Comparison of ENCODE assay signal across 8 cellular contexts in the genomic region with DNA sequence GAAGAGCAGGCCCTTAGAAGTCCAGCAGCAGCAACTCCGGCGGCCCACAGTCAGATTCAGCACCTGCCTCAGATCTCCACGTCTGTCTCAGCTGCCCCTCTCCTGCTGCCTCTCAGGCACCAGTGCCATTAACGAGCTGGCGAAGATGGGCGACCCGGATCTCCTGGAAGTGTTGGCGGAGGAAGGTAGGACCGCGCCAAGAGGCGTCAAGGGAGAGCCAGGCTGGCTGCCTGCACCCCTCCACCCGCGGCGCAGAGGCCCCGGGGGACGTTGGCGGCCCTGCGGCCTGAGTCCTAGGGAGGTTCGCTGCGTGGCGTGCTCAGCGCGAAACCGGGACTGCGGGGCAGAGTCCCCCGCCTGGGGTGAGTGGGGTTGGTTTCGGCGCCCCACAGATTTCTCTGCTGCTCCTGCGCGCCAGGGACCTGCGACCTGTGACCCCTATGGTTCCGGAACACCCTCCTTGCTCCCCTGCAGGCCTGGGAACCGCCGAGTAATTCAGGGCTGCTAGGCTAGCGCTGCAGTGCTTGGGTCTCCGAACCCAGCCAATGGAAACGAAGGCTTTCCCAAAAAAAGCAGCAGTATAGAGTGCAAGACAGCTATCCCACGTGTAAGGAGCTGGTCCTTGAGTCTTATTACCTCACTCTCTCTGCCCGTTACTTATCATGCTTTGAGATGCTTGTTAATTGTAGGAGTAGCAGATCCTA. TPM values are rescaled to one million over a fixed set of nuclear protein-coding genes. Genes with fewer than 3 reads are reported as not detected.
DNase-seq lines count a peak whose midpoint lies in the region; ATAC-seq and TF ChIP-seq lines count a peak whose summit lies in the region.

No MANE protein-coding gene starts in this region.

- TF ChIP-seq POLR2A in erythroblast (IDR thresholded peaks at IDR 0.05; ENCODE audit: low read length): no peak

- no peaks in the 10 kb centered on the region for H3K79me2 ChIP-seq in hepatocyte

- no peaks in the 10 kb centered on the region for H3K36me3 Mint-ChIP-seq in activated CD8-positive, alpha-beta T cell treated with anti-CD3 and anti-CD28 coated beads, Interleukin-2, amount 10 ng/mL, durations not matched to agents 7 days and 5 days (ENCODE audit: low read depth)

- H3K4me1 ChIP-seq in hepatocyte (ENCODE audit: insufficient read depth): no peaks in the 10 kb centered on the region

- H3K4me3 ChIP-seq in hepatocyte: peak overlapping the region; percentile 91

- peak overlapping the region; percentile 37 for H3K27ac ChIP-seq in 22Rv1
- peak overlapping the region; percentile 33 for H3K27ac ChIP-seq in hepatocyte

- H2AFZ ChIP-seq in hepatocyte: peak overlapping the region; percentile 99

- no peaks in the 10 kb centered on the region for H3K9me2 ChIP-seq in hepatocyte (replicated peaks; ENCODE audit: insufficient read depth)

- no peaks in the 10 kb centered on the region for H3K36me3 ChIP-seq in hepatocyte (replicated peaks; ENCODE audit: insufficient read depth, low read depth)

- H3K9me3 ChIP-seq in hepatocyte (ENCODE audit: low read depth): no peaks in the 10 kb centered on the region

- POLR2A ChIA-PET in activated CD8-positive, alpha-beta T cell treated with anti-CD3 and anti-CD28 coated beads, Interleukin-2, amount 10 ng/mL, durations not matched to agents 7 days and 5 days (lab: Charles Lee): no interaction called here

- no peak for TF ChIP-seq CTCF in 22Rv1 (IDR thresholded peaks at IDR 0.05)
- no peak for TF ChIP-seq CTCF in hepatocyte (IDR thresholded peaks at IDR 0.05; ENCODE audit: poor library complexity)

- peak; percentile 37 for ATAC-seq in GM18517 (IDR thresholded peaks at IDR 0.05; ENCODE audit: unreplicated experiment)
- peak; percentile 19 for ATAC-seq in HG03103 (IDR thresholded peaks at IDR 0.05; ENCODE audit: low read depth, unreplicated experiment)
- ATAC-seq in activated CD8-positive, alpha-beta T cell treated with anti-CD3 and anti-CD28 coated beads, Interleukin-2, amount 10 ng/mL, durations not matched to agents 7 days and 5 days: peak; percentile 49

- CTCF ChIA-PET in activated CD8-positive, alpha-beta T cell treated with anti-CD3 and anti-CD28 coated beads, Interleukin-2, amount 10 ng/mL, durations not matched to agents 7 days and 5 days (lab: Charles Lee): no interaction called here

- no peak for DNase-seq in activated CD8-positive, alpha-beta T cell treated with anti-CD3 and anti-CD28 coated beads, Interleukin-2, amount 10 ng/mL, durations not matched to agents 7 days and 5 days
- DNase-seq in hepatocyte (ENCODE audit: low spot score) (peak; percentile 50), posterior vena cava (ENCODE audit: low spot score) (peak; percentile 76), erythroblast (lab: John Stamatoyannopoulos, UW) (no peak)
- no peak for DNase-seq in activated effector memory CD4-positive, alpha-beta T cell treated with anti-CD3 and anti-CD28 coated beads, Interleukin-2, amount 50 U/mL, for 16 hours

- no peaks in the 10 kb centered on the region for H3K27me3 ChIP-seq in hepatocyte

- no peaks in the 10 kb centered on the region for H4K20me1 ChIP-seq in hepatocyte (ENCODE audit: insufficient read depth, poor library complexity, severe bottlenecking)

- intact Hi-C loops in posterior vena cava (cut with DNase I): no loop called here

- no peaks in the 10 kb centered on the region for H3K9me3 Mint-ChIP-seq in activated CD8-positive, alpha-beta T cell treated with anti-CD3 and anti-CD28 coated beads, Interleukin-2, amount 10 ng/mL, durations not matched to agents 7 days and 5 days (ENCODE audit: insufficient read depth)

- no peak overlapping the region for H3K4me3 Mint-ChIP-seq in activated CD8-positive, alpha-beta T cell treated with anti-CD3 and anti-CD28 coated beads, Interleukin-2, amount 10 ng/mL, durations not matched to agents 7 days and 5 days

- peaks cover 3% of the 10 kb centered on the region for H3K4me1 Mint-ChIP-seq in activated CD8-positive, alpha-beta T cell treated with anti-CD3 and anti-CD28 coated beads, Interleukin-2, amount 10 ng/mL, durations not matched to agents 7 days and 5 days (ENCODE audit: low read depth)

- H3K27me3 Mint-ChIP-seq in activated CD8-positive, alpha-beta T cell treated with anti-CD3 and anti-CD28 coated beads, Interleukin-2, amount 10 ng/mL, durations not matched to agents 7 days and 5 days (ENCODE audit: low read depth): peaks cover 27% of the 10 kb centered on the region

- peak overlapping the region; percentile 96 for H3K4me2 ChIP-seq in hepatocyte

- H3K27ac Mint-ChIP-seq in activated CD8-positive, alpha-beta T cell treated with anti-CD3 and anti-CD28 coated beads, Interleukin-2, amount 10 ng/mL, durations not matched to agents 7 days and 5 days: no peak overlapping the region

- 3% methylated on average over 39 of the region's 39 CpGs for WGBS in hepatocyte (ENCODE audit: low lambda C conversion rate, missing lambda C conversion rate)

RNA-seq across cellular contexts. Expression of gene ANO5, which starts 0.6 kb away (rescaled TPM):
- total RNA-seq in activated CD8-positive, alpha-beta T cell treated with anti-CD3 and anti-CD28 coated beads, Interleukin-2, amount 10 ng/mL, durations not matched to agents 7 days and 5 days: under 1 TPM in 1 of 2 experiments, not detected in 1; 0.08 TPM
- total RNA-seq in hepatocyte (7.3 and 8.0 TPM in 2 replicates), posterior vena cava (1 to 10 TPM; 2.3 to 3.5 TPM)
- 1.2 and 2.6 TPM in 2 replicates for polyA plus RNA-seq in hepatocyte

Comparison
In these comparisons a context has a peak if more than half of its experiments do, and no peak if none do; other contexts are left out.
1. DNase-seq: peak in hepatocyte (single experiment) and posterior vena cava (single experiment); none in activated CD8-positive, alpha-beta T cell treated with anti-CD3 and anti-CD28 coated beads, Interleukin-2, amount 10 ng/mL, durations not matched to agents 7 days and 5 days (single experiment), erythroblast (0 of 2) and activated effector memory CD4-positive, alpha-beta T cell treated with anti-CD3 and anti-CD28 coated beads, Interleukin-2, amount 50 U/mL, for 16 hours (single experiment).
2. Peak in every context shown above with its lines, with median percentiles within 50 percentile points of each other: ATAC-seq.